In genomic region chr15:75368689-75369239, GRCh38 we compare ENCODE assay signal across 8 cellular contexts. TPM values are rescaled to one million over a fixed set of nuclear protein-coding genes. Genes with fewer than 3 reads are reported as not detected.
DNase-seq lines count a peak whose midpoint lies in the region; ATAC-seq and TF ChIP-seq lines count a peak whose summit lies in the region.

No MANE protein-coding gene starts in this region.

- peaks cover 21% of the 10 kb centered on the region for H3K36me3 Mint-ChIP-seq in activated naive CD8-positive, alpha-beta T cell treated with anti-CD3 and anti-CD28 coated beads for 36 hours

- no peak for TF ChIP-seq EP300 in stomach (IDR thresholded peaks at IDR 0.05)

- peak overlapping the region; percentile 94 for H3K27ac Mint-ChIP-seq in activated naive CD8-positive, alpha-beta T cell treated with anti-CD3 and anti-CD28 coated beads for 36 hours

- no peaks in the 10 kb centered on the region for H3K27me3 Mint-ChIP-seq in activated naive CD8-positive, alpha-beta T cell treated with anti-CD3 and anti-CD28 coated beads for 36 hours

- peak overlapping the region; percentile 85 for H2AFZ ChIP-seq in DND-41 (ENCODE audit: low read depth, low read length)

- no peaks in the 10 kb centered on the region for H3K9me3 Mint-ChIP-seq in activated naive CD8-positive, alpha-beta T cell treated with anti-CD3 and anti-CD28 coated beads for 36 hours

- H3K36me3 ChIP-seq in DND-41 (ENCODE audit: insufficient read depth, low read length) (peaks cover 70% of the 10 kb centered on the region), iPS-15b (ENCODE audit: control insufficient read depth, insufficient read depth, low read length) (peaks cover 19% of the 10 kb centered on the region), stomach (peaks cover 41 to 78% (median 67%) of the 10 kb centered on the region in 4 donors)

- no peak for TF ChIP-seq POLR2A in stomach (IDR thresholded peaks at IDR 0.05)

- intact Hi-C loops in stomach (cut with DNase I; ENCODE audit: low total_unique reads) = no loop called here

- ATAC-seq in DND-41 (ENCODE audit: insufficient read depth, low read depth) = peak; percentile 2; the same call in 1 of the 3 replicates
- peak; percentile 6 for ATAC-seq in HG02763 (IDR thresholded peaks at IDR 0.05; ENCODE audit: unreplicated experiment)
- ATAC-seq in HG03342 (IDR thresholded peaks at IDR 0.05; ENCODE audit: unreplicated experiment) = no peak

- peak overlapping the region; percentile 81 for H3K4me2 ChIP-seq in DND-41 (ENCODE audit: insufficient read depth, low read length)

- H3K27me3 ChIP-seq in DND-41 (ENCODE audit: insufficient read depth, low read length, poor library complexity) (no peaks in the 10 kb centered on the region), iPS-15b (ENCODE audit: control insufficient read depth, insufficient read depth, low read length) (no peaks in the 10 kb centered on the region), stomach (no peaks in the 10 kb centered on the region)

- H4K20me1 ChIP-seq in DND-41 (ENCODE audit: insufficient read depth, low read length) = peaks cover 19% of the 10 kb centered on the region

- H3K27ac ChIP-seq in DND-41 (ENCODE audit: low read length) (peak overlapping the region; percentile 90), stomach (peak overlapping the region; percentile 96 to 100 (median 99))

- H3K9ac ChIP-seq in DND-41 (ENCODE audit: low read depth, low read length) (peak overlapping the region; percentile 97), iPS-15b (ENCODE audit: low read depth, low read length) (peak overlapping the region; percentile 92)

- H3K79me2 ChIP-seq in DND-41 (ENCODE audit: insufficient read depth, low read length) = peaks cover 17% of the 10 kb centered on the region

- H3K9me3 ChIP-seq in DND-41 (ENCODE audit: insufficient read depth, low read length, severe bottlenecking) (no peaks in the 10 kb centered on the region), iPS-15b (ENCODE audit: control insufficient read depth, insufficient read depth, low read length) (no peaks in the 10 kb centered on the region), stomach (no peaks in the 10 kb centered on the region)

- H3K4me3 ChIP-seq in DND-41 (ENCODE audit: low read depth in 1 of 2, low read length in 2 of 2) (peak overlapping the region; percentile 94 to 95), iPS-15b (ENCODE audit: low read depth, low read length) (peak overlapping the region; percentile 87), stomach (peak overlapping the region; percentile 82 to 90 (median 88))

- 2 to 8% (median 3%) methylated on average over 23 of the region's 23 CpGs for WGBS in stomach, 5 donors

- DNase-seq in DND-41 (no peak), stomach (no peak), NOMO-1 treated with DMSO at 0.1 percent for 48 hours (lab: John Stamatoyannopoulos, UW; ENCODE audit: unreplicated experiment) (no peak), D341Med (ENCODE audit: low spot score) (no peak)
- no peak for DNase-seq in activated naive CD8-positive, alpha-beta T cell treated with anti-CD3 and anti-CD28 coated beads for 36 hours

- TF ChIP-seq CTCF in DND-41 (IDR thresholded peaks at IDR 0.05; ENCODE audit: borderline replicate concordance, extremely low read depth, low read length, poor library complexity, severe bottlenecking) (no peak), stomach (IDR thresholded peaks at IDR 0.05) (no peak)

- peak overlapping the region; percentile 92 for H3K4me3 Mint-ChIP-seq in activated naive CD8-positive, alpha-beta T cell treated with anti-CD3 and anti-CD28 coated beads for 36 hours

- peaks cover 18% of the 10 kb centered on the region for H3K4me1 Mint-ChIP-seq in activated naive CD8-positive, alpha-beta T cell treated with anti-CD3 and anti-CD28 coated beads for 36 hours

- H3K4me1 ChIP-seq in DND-41 (ENCODE audit: insufficient read depth, low read length) (peaks cover 31% of the 10 kb centered on the region), iPS-15b (ENCODE audit: control insufficient read depth, insufficient read depth, low read length) (peaks cover 9% of the 10 kb centered on the region), stomach (peaks cover 19 to 30% (median 26%) of the 10 kb centered on the region in 4 donors)

RNA-seq across cellular contexts. Expression of gene MAN2C1, which starts 0.4 kb away (rescaled TPM):
- 100 to 1,000 TPM; 123 to 135 TPM for total RNA-seq in activated naive CD8-positive, alpha-beta T cell treated with anti-CD3 and anti-CD28 coated beads for 36 hours
- 100 to 1,000 TPM; 256 to 629 (median 539) TPM for total RNA-seq in stomach
- polyA plus RNA-seq in stomach = 100 to 1,000 TPM; 103 to 143 (median 135) TPM

RNA-seq across cellular contexts. Expression of gene NEIL1, which starts 21.9 kb away (rescaled TPM):
- total RNA-seq in activated naive CD8-positive, alpha-beta T cell treated with anti-CD3 and anti-CD28 coated beads for 36 hours = 1 to 10 TPM; 5.4 to 7.3 TPM
- total RNA-seq in stomach = 100 to 1,000 TPM in 3 of 5 donors, 10 to 100 TPM in 2; 22.2 to 793 (median 111) TPM
- 10 to 100 TPM; 18.2 to 38.6 (median 23.5) TPM for polyA plus RNA-seq in stomach

RNA-seq across cellular contexts. Expression of gene COMMD4, which starts 32.9 kb away (rescaled TPM):
- total RNA-seq in activated naive CD8-positive, alpha-beta T cell treated with anti-CD3 and anti-CD28 coated beads for 36 hours = 10 to 100 TPM; 92.7 to 97.4 TPM
- 100 to 1,000 TPM in 1 of 5 donors, 10 to 100 TPM in 4; 38.5 to 183 (median 61.7) TPM for total RNA-seq in stomach
- polyA plus RNA-seq in stomach = 100 to 1,000 TPM; 102 to 130 (median 123) TPM
